ENCODE assay signal across 8 cellular contexts in genomic region chr6:42963855-42964605, GRCh38. TPM values are rescaled to one million over a fixed set of nuclear protein-coding genes. Genes with fewer than 3 reads are reported as not detected.
DNase-seq lines count a peak whose midpoint lies in the region; ATAC-seq and TF ChIP-seq lines count a peak whose summit lies in the region.

No MANE protein-coding gene starts in this region.

- H4K20me1 ChIP-seq in PC-3 (ENCODE audit: low read length): no peaks in the 10 kb centered on the region

- TF ChIP-seq CTCF in GM13976 (IDR thresholded peaks at IDR 0.05; ENCODE audit: borderline replicate concordance, control extremely low read depth, extremely low read depth, insufficient read depth, missing control alignments): peak; percentile 22
- TF ChIP-seq CTCF in PC-3 (conservative IDR thresholded peaks at IDR 0.05; ENCODE audit: low read depth, low read length): peak; percentile 53
- TF ChIP-seq CTCF in colonic mucosa (IDR thresholded peaks at IDR 0.05): peak; percentile 11

- intact Hi-C loops in PC-3 (cut with micrococcal nuclease) (no loop called here), colonic mucosa (cut with DNase I) (no loop called here)

- no peaks in the 10 kb centered on the region for H3K9me2 ChIP-seq in PC-3 (replicated peaks; ENCODE audit: low read length)

- no peaks in the 10 kb centered on the region for H3K79me2 ChIP-seq in PC-3 (ENCODE audit: low read length)

- H3K27ac ChIP-seq in PC-3 (ENCODE audit: low read length): no peak overlapping the region
- H3K27ac ChIP-seq in colonic mucosa: no peak overlapping the region

- H3K4me2 ChIP-seq in PC-3 (ENCODE audit: low read length): no peak overlapping the region

- H3K27me3 ChIP-seq in PC-3 (ENCODE audit: low read length): no peaks in the 10 kb centered on the region
- no peaks in the 10 kb centered on the region for H3K27me3 ChIP-seq in colonic mucosa

- POLR2A ChIA-PET in PC-3 (lab: Charles Lee; ENCODE audit: unreplicated experiment): no interaction called here

- H3K9ac ChIP-seq in PC-3 (ENCODE audit: low read length) (no peak overlapping the region), colonic mucosa (ENCODE audit: low read depth in 2 of 2, low read length in 2 of 2) (no peak overlapping the region)

- H3K4me1 ChIP-seq in PC-3 (ENCODE audit: insufficient read depth, low read length) (peaks cover 15% of the 10 kb centered on the region; the same call in 1 of the 2 replicates), colonic mucosa (peaks cover 4% of the 10 kb centered on the region)

- H3K9me3 ChIP-seq in PC-3 (ENCODE audit: low read length) (no peaks in the 10 kb centered on the region), colonic mucosa (no peaks in the 10 kb centered on the region)

- peak; percentile 55 for DNase-seq in AG20443 (ENCODE audit: low spot score)
- peak; percentile 60 for DNase-seq in GM13976 (ENCODE audit: low spot score)
- DNase-seq in PC-3: peak; percentile 50
- DNase-seq in colonic mucosa: peak; percentile 35
- DNase-seq in stimulated activated CD8-positive, alpha-beta memory T cell treated with anti-CD3 and anti-CD28 coated beads, Interleukin-4, amount 100 ng/mL, for 48 hours: peak; percentile 62
- no peak for DNase-seq in amniotic stem cell (lab: John Stamatoyannopoulos, UW)

- no peaks in the 10 kb centered on the region for H3F3A ChIP-seq in PC-3 (ENCODE audit: low read length, unreplicated experiment)

- ATAC-seq in PC-3: peak; percentile 9; the same call in 1 of the 2 replicates
- no peak for ATAC-seq in HG02973 (IDR thresholded peaks at IDR 0.05; ENCODE audit: unreplicated experiment)
- ATAC-seq in GM18520 (IDR thresholded peaks at IDR 0.05; ENCODE audit: unreplicated experiment): no peak

- H2AFZ ChIP-seq in PC-3 (ENCODE audit: low read length): no peak overlapping the region

- TSS peak; percentile 8 for BruUV-seq in PC-3 (replicated peaks; lab: Mats Ljungman, UMichigan)

- in situ Hi-C loops in GM13976 (cut with MboI; ENCODE audit: low sequenced_read_pairs, unreplicated experiment): no loop called here

- CTCF ChIA-PET in PC-3 (lab: Charles Lee): no interaction called here

- no peaks in the 10 kb centered on the region; the same call in 1 of the 2 replicates for H3K36me3 ChIP-seq in PC-3 (ENCODE audit: low read depth, low read length)
- no peaks in the 10 kb centered on the region for H3K36me3 ChIP-seq in colonic mucosa

- no peak overlapping the region for H3K4me3 ChIP-seq in PC-3 (ENCODE audit: low read length)
- no peak overlapping the region for H3K4me3 ChIP-seq in colonic mucosa

RNA-seq across cellular contexts. Expression of gene GNMT, which starts 3.5 kb away (rescaled TPM):
- total RNA-seq in PC-3 (2014; rRNA removed): 0.47 and 1.2 TPM in 2 replicates
- total RNA-seq in colonic mucosa: under 1 TPM in 1 of 2 donors, not detected in 1; 0.96 TPM

RNA-seq across cellular contexts. Expression of gene PEX6, which starts 15.0 kb away (rescaled TPM):
- total RNA-seq in PC-3 (2014; rRNA removed) (35.9 and 40.8 TPM in 2 replicates), colonic mucosa (10 to 100 TPM; 23.3 to 40.3 TPM)

RNA-seq across cellular contexts. Expression of gene PPP2R5D, which starts 20.3 kb away (rescaled TPM):
- total RNA-seq in PC-3 (2014; rRNA removed): 54.1 and 55.6 TPM in 2 replicates
- 10 to 100 TPM; 38.5 to 49.7 TPM for total RNA-seq in colonic mucosa

RNA-seq across cellular contexts. Expression of gene CNPY3, which starts 34.8 kb away (rescaled TPM):
- total RNA-seq in PC-3 (2014; rRNA removed): 37.5 and 42.2 TPM in 2 replicates
- total RNA-seq in colonic mucosa: 10 to 100 TPM; 31.1 to 47.9 TPM

RNA-seq across cellular contexts. Expression of gene PTCRA, which starts 48.2 kb away (rescaled TPM):
- total RNA-seq in PC-3 (2014; rRNA removed) (not detected in 2 replicates), colonic mucosa (not detected)
